Comparison of ENCODE assay signal across 1 cellular context in genomic region chr17:45129940-45130639, GRCh38.
TF ChIP-seq lines count a peak whose summit lies in the region.

No MANE protein-coding gene starts in this region.

TF ChIP-seq in A549, 52 proteins besides CTCF, POLR2A, EP300 and RAD21 (continued from another document):
- TF ChIP-seq USF2 (IDR thresholded peaks at IDR 0.05) = 0 out of 2 replicates have a peak, but pooled peaks have one; percentile 22
